ENCODE assay signal across 11 cellular contexts in genomic region chr1:111988377-111988742, GRCh38. TPM values are rescaled to one million over a fixed set of nuclear protein-coding genes. Genes with fewer than 3 reads are reported as not detected.
DNase-seq lines count a peak whose midpoint lies in the region; ATAC-seq and TF ChIP-seq lines count a peak whose summit lies in the region.
"Had no signal": no experiment of that assay in that cellular context is flagged by ENCODE, and none has a peak within 500 bp of the region (broad histone marks: within the 10 kb centered on the region; RNA-seq: fewer than 3 reads in every experiment).

No MANE protein-coding gene starts in this region.

- H3K27me3 Mint-ChIP-seq in CD4-positive, alpha-beta T cell: peaks cover 87% of the 10 kb centered on the region
- peaks cover 93% of the 10 kb centered on the region for H3K27me3 Mint-ChIP-seq in nephron (ENCODE audit: low read depth)

- CTCF ChIA-PET in CD4-positive, alpha-beta T cell (lab: Charles Lee): no interaction called here

- no peak overlapping the region for H3K9ac ChIP-seq in duodenal mucosa (ENCODE audit: low read depth in 1 of 2, low read length in 2 of 2)

- peak overlapping the region; percentile 54 for H3K4me3 Mint-ChIP-seq in CD4-positive, alpha-beta T cell
- peak overlapping the region; percentile 72 to 90 (median 87) for H3K4me3 Mint-ChIP-seq in nephron
- H3K4me3 Mint-ChIP-seq: activated CD8-positive, alpha-beta memory T cell treated with anti-CD3 and anti-CD28 coated beads, Interleukin-2, amount 10 ng/mL, durations not matched to agents 7 days and 5 days had no signal

- H3K27ac Mint-ChIP-seq in CD4-positive, alpha-beta T cell: no peak overlapping the region
- no peak overlapping the region for H3K27ac Mint-ChIP-seq in nephron
- H3K27ac Mint-ChIP-seq: activated CD8-positive, alpha-beta memory T cell treated with anti-CD3 and anti-CD28 coated beads, Interleukin-2, amount 10 ng/mL, durations not matched to agents 7 days and 5 days had no signal

- no peaks in the 10 kb centered on the region for H3K9me3 ChIP-seq in CD4-positive, alpha-beta T cell (ENCODE audit: control insufficient read depth, low read length)
- no peaks in the 10 kb centered on the region for H3K9me3 ChIP-seq in duodenal mucosa (ENCODE audit: control insufficient read depth in 1 of 2, low read length in 2 of 2)

- in situ Hi-C loops in G401 (cut with HindIII; ENCODE audit: low sequenced_read_pairs): no loop called here

- no peaks in the 10 kb centered on the region for H3K36me3 ChIP-seq in duodenal mucosa (ENCODE audit: control insufficient read depth in 1 of 2, insufficient read depth in 2 of 2, low read length in 2 of 2)
- H3K36me3 ChIP-seq: cardiac muscle cell had no signal

- TF ChIP-seq CTCF in CD4-positive, alpha-beta T cell (IDR thresholded peaks at IDR 0.05): no peak
- no peak for TF ChIP-seq CTCF in nephron (IDR thresholded peaks at IDR 0.05; ENCODE audit: unreplicated experiment in 3 of 3)

- ATAC-seq in CD4-positive, alpha-beta T cell (ENCODE audit: poor library complexity): no peak
- ATAC-seq in GM18519 (IDR thresholded peaks at IDR 0.05; ENCODE audit: low FRiP score, unreplicated experiment) (no peak), GM18868 (IDR thresholded peaks at IDR 0.05; ENCODE audit: unreplicated experiment) (no peak)
- ATAC-seq: activated CD8-positive, alpha-beta memory T cell treated with anti-CD3 and anti-CD28 coated beads, Interleukin-2, amount 10 ng/mL, durations not matched to agents 7 days and 5 days had no signal

- H3K36me3 Mint-ChIP-seq in CD4-positive, alpha-beta T cell (ENCODE audit: low read depth): no peaks in the 10 kb centered on the region
- H3K36me3 Mint-ChIP-seq in nephron (ENCODE audit: low read depth): no peaks in the 10 kb centered on the region
- H3K36me3 Mint-ChIP-seq: activated CD8-positive, alpha-beta memory T cell treated with anti-CD3 and anti-CD28 coated beads, Interleukin-2, amount 10 ng/mL, durations not matched to agents 7 days and 5 days had no signal

- POLR2A ChIA-PET in CD4-positive, alpha-beta T cell (lab: Charles Lee): no interaction called here

- intact Hi-C loops in CD4-positive, alpha-beta T cell (cut with DNase I, micrococcal nuclease): no loop called here

- H3K4me3 ChIP-seq in duodenal mucosa (ENCODE audit: low read depth in 1 of 2, low read length in 2 of 2): peak overlapping the region; percentile 48 to 50

- H3K4me1 ChIP-seq in duodenal mucosa (ENCODE audit: control insufficient read depth in 1 of 2, insufficient read depth in 2 of 2, low read length in 2 of 2): peaks cover 14 to 23% of the 10 kb centered on the region in 2 donors

- peaks cover 9% of the 10 kb centered on the region for H3K4me1 Mint-ChIP-seq in CD4-positive, alpha-beta T cell (ENCODE audit: low read depth)
- peaks cover 31% of the 10 kb centered on the region for H3K4me1 Mint-ChIP-seq in nephron

- H3K27ac ChIP-seq in CD4-positive, alpha-beta T cell (ENCODE audit: low read depth, low read length): no peak overlapping the region
- no peak overlapping the region for H3K27ac ChIP-seq in duodenal mucosa (ENCODE audit: low read depth, low read length)
- H3K27ac ChIP-seq: cardiac muscle cell had no signal

- DNase-seq in CD4-positive, alpha-beta T cell: no peak
- peak; percentile 53 for DNase-seq in G401 (ENCODE audit: low spot score)
- DNase-seq in stimulated activated CD4-positive, alpha-beta T cell treated with anti-CD3 and anti-CD28 coated beads, Interleukin-1b, Interleukin-23, amount 100 ng/mL, for 48 hours: no peak
- no peak for DNase-seq in GM19240 (ENCODE audit: insufficient read length, low spot score)
- DNase-seq: activated CD8-positive, alpha-beta memory T cell treated with anti-CD3 and anti-CD28 coated beads, Interleukin-2, amount 10 ng/mL, durations not matched to agents 7 days and 5 days; NCI-H2227 treated with DMSO at 0.1 percent for 48 hours had no signal

- H3K27me3 ChIP-seq in CD4-positive, alpha-beta T cell (ENCODE audit: control insufficient read depth, insufficient read depth, low read length): peaks cover 62% of the 10 kb centered on the region
- peaks cover 22 to 27% of the 10 kb centered on the region in 2 donors for H3K27me3 ChIP-seq in duodenal mucosa (ENCODE audit: control insufficient read depth in 1 of 2, insufficient read depth in 2 of 2, low read length in 2 of 2)

- no peaks in the 10 kb centered on the region for H3K9me3 Mint-ChIP-seq in CD4-positive, alpha-beta T cell
- H3K9me3 Mint-ChIP-seq in nephron: no peaks in the 10 kb centered on the region

RNA-seq across cellular contexts. Expression of gene KCND3, which starts 1.1 kb away (rescaled TPM):
- under 1 TPM in 1 of 2 experiments, not detected in 1; 0.05 TPM for total RNA-seq in CD4-positive, alpha-beta T cell
- 0.10 TPM in 1 of 2 replicates, not detected in the other for total RNA-seq in G401 (2014; rRNA removed; shearing (Covaris generic))
- total RNA-seq: activated CD8-positive, alpha-beta memory T cell treated with anti-CD3 and anti-CD28 coated beads, Interleukin-2, amount 10 ng/mL, durations not matched to agents 7 days and 5 days had no signal
